1 cellular context compared by ENCODE assay signal in the genomic region with DNA sequence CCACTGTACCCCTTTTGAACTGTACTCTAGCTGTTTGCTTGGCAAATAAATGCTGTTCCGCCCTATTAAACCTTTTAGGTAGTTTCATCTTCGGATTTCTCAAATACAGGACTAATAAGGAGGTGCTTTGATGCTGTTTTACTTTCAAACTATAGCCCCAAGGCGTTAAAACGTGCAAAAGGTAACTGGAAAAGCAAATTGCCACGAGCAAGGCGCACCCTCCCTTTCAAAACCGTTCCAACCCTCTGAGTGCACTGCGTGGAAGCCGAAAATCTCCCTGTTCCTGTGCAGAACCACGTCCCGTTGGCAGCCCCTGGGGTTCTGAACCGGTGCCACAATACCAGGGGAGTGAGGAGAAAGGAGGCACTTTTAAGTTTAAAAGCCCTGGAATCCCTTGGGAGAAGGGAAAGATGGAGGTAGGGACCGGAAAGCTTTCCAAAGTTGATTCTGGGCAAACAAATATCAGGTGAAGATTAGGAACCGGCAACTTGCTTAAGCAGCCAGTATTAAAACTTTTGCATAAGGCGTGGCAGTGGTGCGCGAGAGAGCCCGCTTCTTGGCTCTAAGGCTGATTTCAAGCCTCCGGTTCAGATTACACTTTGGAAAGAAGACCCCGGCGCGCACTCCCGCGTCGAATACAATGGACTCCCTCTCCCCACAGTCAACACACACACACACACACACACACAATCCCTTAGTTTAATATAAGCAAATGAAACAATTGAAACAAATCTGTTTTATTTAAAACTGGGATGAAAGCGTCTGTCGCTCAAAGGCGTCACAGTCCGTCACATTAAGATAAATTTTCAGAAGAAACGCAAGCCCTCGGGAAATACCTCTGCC.
TF ChIP-seq lines count a peak whose summit lies in the region.

No MANE protein-coding gene starts in this region.

TF ChIP-seq in K562, 482 proteins besides CTCF, POLR2A, EP300 and RAD21:
- TF ChIP-seq WHSC1 (IDR thresholded peaks at IDR 0.05; ENCODE audit: low read length) = no peak
- TF ChIP-seq ZFP30 (CRISPR knock-in tag; IDR thresholded peaks at IDR 0.05; ENCODE audit: borderline replicate concordance) = no peak
- TF ChIP-seq ZNF316 (IDR thresholded peaks at IDR 0.05) = no peak
- no peak for TF ChIP-seq ARNT (IDR thresholded peaks at IDR 0.05)
- TF ChIP-seq BRCA1 (IDR thresholded peaks at IDR 0.05) = 0 out of 2 replicates have a peak, but pooled peaks have one; percentile 59
- TF ChIP-seq BRCA1 (CRISPR knock-in tag; IDR thresholded peaks at IDR 0.05) = no peak
- TF ChIP-seq SRF (CRISPR knock-in tag; IDR thresholded peaks at IDR 0.05) = no peak
- no peak for TF ChIP-seq ZNF668 (CRISPR knock-in tag; IDR thresholded peaks at IDR 0.05)
- TF ChIP-seq ZNF274 (IDR thresholded peaks at IDR 0.05; ENCODE audit: borderline replicate concordance, low read depth, low read length) = no peak
- TF ChIP-seq ZFX (CRISPR knock-in tag; IDR thresholded peaks at IDR 0.05) = no peak
TF ChIP-seq in K562: peak in this region for 1.
